Comparison of ENCODE assay signal across 8 cellular contexts in the genomic region with DNA sequence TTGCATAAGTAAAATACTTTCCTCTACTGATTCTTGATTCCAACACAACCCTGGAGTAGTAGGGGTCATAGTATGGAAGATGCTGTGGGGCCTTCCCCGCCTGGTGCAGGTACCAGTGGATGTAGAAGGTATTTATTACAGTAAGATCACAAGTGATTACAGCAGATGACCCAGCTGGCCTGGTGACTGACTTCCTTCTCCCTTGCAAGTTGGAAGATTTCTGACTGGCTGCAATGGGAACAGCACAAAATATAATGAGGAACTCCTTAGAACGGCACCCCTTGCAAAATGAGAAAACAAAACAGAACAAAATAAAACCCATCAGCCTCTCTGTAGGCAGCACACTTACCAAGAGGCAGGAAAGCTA.
DNase-seq lines count a peak whose midpoint lies in the region; FAIRE-seq and TF ChIP-seq lines count a peak whose summit lies in the region.

No MANE protein-coding gene starts in this region.

- intact Hi-C loops in esophagus muscularis mucosa (cut with DNase I) = no loop called here

- no peaks in the 10 kb centered on the region for H3K36me3 ChIP-seq in esophagus muscularis mucosa

- no peak for TF ChIP-seq EP300 in esophagus muscularis mucosa (IDR thresholded peaks at IDR 0.05)

- no peaks in the 10 kb centered on the region for H3K9me3 ChIP-seq in esophagus muscularis mucosa

- WGBS in esophagus muscularis mucosa = 79% methylated on average over 2 of the region's 2 CpGs

- H3K4me3 ChIP-seq in esophagus muscularis mucosa (peak overlapping the region in 1 of 4 donors; percentile 10), skeletal muscle cell (ENCODE audit: low read depth, low read length) (peak overlapping the region; percentile 15)

- H3K27ac ChIP-seq in esophagus muscularis mucosa (replicated peaks in 1 of 4) = peak overlapping the region in 1 of 4 donors; percentile 41

- TF ChIP-seq POLR2A in esophagus muscularis mucosa (IDR thresholded peaks at IDR 0.05; ENCODE audit: low read depth) (no peak), H54 (IDR thresholded peaks at IDR 0.05; ENCODE audit: low read depth, low read length) (no peak)

- H3K4me1 ChIP-seq in esophagus muscularis mucosa = peaks cover 0 to 7% (median 4%) of the 10 kb centered on the region in 4 donors

- no peaks in the 10 kb centered on the region for H3K27me3 ChIP-seq in esophagus muscularis mucosa

- no peak for FAIRE-seq in H54 (lab: Jason Lieb, UNC)

- DNase-seq in NCI-H82 (lab: John Stamatoyannopoulos, UW) = peak; percentile 48
- DNase-seq in NCI-H82 treated with DMSO at 0.1 percent for 48 hours (lab: John Stamatoyannopoulos, UW; ENCODE audit: unreplicated experiment) = no peak
- DNase-seq in MV-4-11 (lab: John Stamatoyannopoulos, UW) = peak; percentile 85
- peak; percentile 81 for DNase-seq in esophagus muscularis mucosa (ENCODE audit: extremely low spot score)
- DNase-seq in skeletal muscle cell (ENCODE audit: low read depth) = no peak
- no peak for DNase-seq in T1000 (lab: John Stamatoyannopoulos, UW)
- DNase-seq in NCI-H774 (lab: John Stamatoyannopoulos, UW) = no peak
- DNase-seq in H54 (ENCODE audit: insufficient read length, low spot score) = no peak

- TF ChIP-seq CTCF in esophagus muscularis mucosa (IDR thresholded peaks at IDR 0.05) = no peak

Comparison
In these comparisons a context has a peak if more than half of its experiments do, and no peak if none do; other contexts are left out.
1. DNase-seq: peak in NCI-H82 (single experiment), MV-4-11 (single experiment) and esophagus muscularis mucosa (single experiment); none in NCI-H82 treated with DMSO at 0.1 percent for 48 hours (single experiment), skeletal muscle cell (single experiment), T1000 (single experiment), NCI-H774 (single experiment) and H54 (single experiment).